16 cellular contexts compared by ENCODE assay signal in genomic region chr11:94150056-94150455, GRCh38.
"Had no signal": no experiment of that assay in that cellular context is flagged by ENCODE, and none has a peak within 500 bp of the region (broad histone marks: within the 10 kb centered on the region; RNA-seq: fewer than 3 reads in every experiment).

No MANE protein-coding gene starts in this region.

- H3K9me3 Mint-ChIP-seq: activated naive CD4-positive, alpha-beta T cell treated with anti-CD3 and anti-CD28 coated beads, Interleukin-2, amount 10 ng/mL, durations not matched to agents 7 days and 5 days; activated T-helper 2 cell treated with anti-CD3 and anti-CD28 coated beads, Interferon-gamma antibody, Interleukin-2, Interleukin-4, amounts not matched to agents 10 μg/mL and 5 μg/mL and 100 μg/mL, durations not matched to agents 14 hours and 24 hours and 36 hours; endodermal cell; neural progenitor cell had no signal

- H3K27me3 Mint-ChIP-seq: activated naive CD4-positive, alpha-beta T cell treated with anti-CD3 and anti-CD28 coated beads, Interleukin-2, amount 10 ng/mL, durations not matched to agents 7 days and 5 days had no signal

- FAIRE-seq: TTC549 had no signal

- ATAC-seq: body of pancreas had no signal

- H3K27me3 ChIP-seq: body of pancreas, esophagus muscularis mucosa, neural progenitor cell, right atrium auricular region, transverse colon had no signal

- DNase-seq: activated CD4-positive, CD25-positive, alpha-beta regulatory T cell; activated naive CD4-positive, alpha-beta T cell treated with anti-CD3 and anti-CD28 coated beads, Interleukin-2, amount 10 ng/mL, durations not matched to agents 7 days and 5 days; body of pancreas; endodermal cell; head of caudate nucleus; islet precursor cell; left ventricle myocardium inferior; posterior cingulate gyrus; T-helper 2 cell; transverse colon had no signal

- H3K27ac Mint-ChIP-seq: activated naive CD4-positive, alpha-beta T cell treated with anti-CD3 and anti-CD28 coated beads, Interleukin-2, amount 10 ng/mL, durations not matched to agents 7 days and 5 days; endodermal cell; neural progenitor cell had no signal

- H3K4me3 ChIP-seq: body of pancreas, esophagus muscularis mucosa, left ventricle myocardium inferior, neural progenitor cell, right atrium auricular region, smooth muscle cell, transverse colon had no signal

- H3K4me3 Mint-ChIP-seq: activated naive CD4-positive, alpha-beta T cell treated with anti-CD3 and anti-CD28 coated beads, Interleukin-2, amount 10 ng/mL, durations not matched to agents 7 days and 5 days; endodermal cell; neural progenitor cell had no signal

- H3K36me3 ChIP-seq: right atrium auricular region, transverse colon had no signal
